8 cellular contexts compared by ENCODE assay signal in genomic region chr20:21303872-21304586, GRCh38. TPM values are rescaled to one million over a fixed set of nuclear protein-coding genes. Genes with fewer than 3 reads are reported as not detected.
DNase-seq lines count a peak whose midpoint lies in the region; ATAC-seq and TF ChIP-seq lines count a peak whose summit lies in the region.

No MANE protein-coding gene starts in this region.

- peaks cover 6% of the 10 kb centered on the region for H3K4me1 ChIP-seq in testis

- DNase-seq in activated naive CD4-positive, alpha-beta T cell treated with anti-CD3 and anti-CD28 coated beads, Interleukin-2, amount 10 ng/mL, durations not matched to agents 7 days and 5 days = no peak
- DNase-seq in activated naive CD4-positive, alpha-beta T cell (lab: John Stamatoyannopoulos, UW) = no peak
- peak; percentile 22 for DNase-seq in astrocyte of the spinal cord (ENCODE audit: low read depth, low spot score)
- DNase-seq in kidney tubule cell (ENCODE audit: low spot score) = peak; percentile 26
- no peak for DNase-seq in testis
- DNase-seq in central memory CD4-positive, alpha-beta T cell = no peak
- no peak for DNase-seq in GM13976 (ENCODE audit: low spot score)

- peak overlapping the region; percentile 96 for H3K4me3 ChIP-seq in astrocyte of the spinal cord (ENCODE audit: low read depth, low read length)
- peak overlapping the region; percentile 98 to 100 for H3K4me3 ChIP-seq in testis

- peaks cover 37% of the 10 kb centered on the region for H3K4me1 Mint-ChIP-seq in activated naive CD4-positive, alpha-beta T cell treated with anti-CD3 and anti-CD28 coated beads, Interleukin-2, amount 10 ng/mL, durations not matched to agents 7 days and 5 days

- peak overlapping the region; percentile 97 for H3K4me3 Mint-ChIP-seq in activated naive CD4-positive, alpha-beta T cell treated with anti-CD3 and anti-CD28 coated beads, Interleukin-2, amount 10 ng/mL, durations not matched to agents 7 days and 5 days

- TF ChIP-seq POLR2A in testis (IDR thresholded peaks at IDR 0.05) = no peak

- TF ChIP-seq CTCF in astrocyte of the spinal cord (IDR thresholded peaks at IDR 0.05; ENCODE audit: low read depth, low read length) (no peak), testis (IDR thresholded peaks at IDR 0.05) (no peak), GM13976 (IDR thresholded peaks at IDR 0.05; ENCODE audit: borderline replicate concordance, control extremely low read depth, extremely low read depth, insufficient read depth, missing control alignments) (no peak)

- no peaks in the 10 kb centered on the region for H3K9me3 ChIP-seq in testis

- peaks cover 34% of the 10 kb centered on the region for H3K36me3 Mint-ChIP-seq in activated naive CD4-positive, alpha-beta T cell treated with anti-CD3 and anti-CD28 coated beads, Interleukin-2, amount 10 ng/mL, durations not matched to agents 7 days and 5 days

- intact Hi-C loops in testis (cut with DNase I; ENCODE audit: low total_unique reads) = no loop called here

- peaks cover 4% of the 10 kb centered on the region for H3K9me3 Mint-ChIP-seq in activated naive CD4-positive, alpha-beta T cell treated with anti-CD3 and anti-CD28 coated beads, Interleukin-2, amount 10 ng/mL, durations not matched to agents 7 days and 5 days

- in situ Hi-C loops in astrocyte of the spinal cord (cut with HindIII; ENCODE audit: low sequenced_read_pairs) = no loop called here
- in situ Hi-C loops in GM13976 (cut with MboI; ENCODE audit: low sequenced_read_pairs, unreplicated experiment) = no loop called here

- H3K36me3 ChIP-seq in testis (ENCODE audit: low read depth, missing control alignments) = no peaks in the 10 kb centered on the region

- peak overlapping the region; percentile 94 to 96 for H3K27ac ChIP-seq in testis

- H3K27ac Mint-ChIP-seq in activated naive CD4-positive, alpha-beta T cell treated with anti-CD3 and anti-CD28 coated beads, Interleukin-2, amount 10 ng/mL, durations not matched to agents 7 days and 5 days = peak overlapping the region; percentile 97

- no peaks in the 10 kb centered on the region for H3K27me3 ChIP-seq in testis

- 1 to 2% methylated on average over 18 of the region's 18 CpGs for WGBS in testis, 2 donors

- peaks cover 11% of the 10 kb centered on the region for H3K27me3 Mint-ChIP-seq in activated naive CD4-positive, alpha-beta T cell treated with anti-CD3 and anti-CD28 coated beads, Interleukin-2, amount 10 ng/mL, durations not matched to agents 7 days and 5 days

- CTCF ChIA-PET in activated naive CD4-positive, alpha-beta T cell treated with anti-CD3 and anti-CD28 coated beads, Interleukin-2, amount 10 ng/mL, durations not matched to agents 7 days and 5 days (lab: Charles Lee) = interaction anchor here (0.7 kb wide), 1 partner anchor 19 kb away, joined by 3 read pairs; no protein-coding TSS in a partner anchor

- ATAC-seq in HG03571 (IDR thresholded peaks at IDR 0.05; ENCODE audit: unreplicated experiment) = peak; percentile 5

RNA-seq across cellular contexts. Expression of gene XRN2, which starts 0.9 kb away (rescaled TPM):
- 10 to 100 TPM; 55.4 to 59.7 TPM for total RNA-seq in testis
- 64.5 TPM for polyA plus RNA-seq in testis (ENCODE audit: insufficient read depth, low read depth, low replicate concordance)

Comparison
In these comparisons a context has a peak if more than half of its experiments do, and no peak if none do; other contexts are left out.
1. DNase-seq: peak in astrocyte of the spinal cord (single experiment) and kidney tubule cell (single experiment); none in activated naive CD4-positive, alpha-beta T cell treated with anti-CD3 and anti-CD28 coated beads, Interleukin-2, amount 10 ng/mL, durations not matched to agents 7 days and 5 days (single experiment), activated naive CD4-positive, alpha-beta T cell (0 of 4), testis (single experiment), central memory CD4-positive, alpha-beta T cell (single experiment) and GM13976 (single experiment).